In genomic region chr5:52705720-52706119, GRCh38 we compare ENCODE assay signal across 17 cellular contexts.
DNase-seq lines count a peak whose midpoint lies in the region; TF ChIP-seq lines count a peak whose summit lies in the region.
"Had no signal": no experiment of that assay in that cellular context is flagged by ENCODE, and none has a peak within 500 bp of the region (broad histone marks: within the 10 kb centered on the region; RNA-seq: fewer than 3 reads in every experiment).

No MANE protein-coding gene starts in this region.

- no peaks in the 10 kb centered on the region for H3K27me3 ChIP-seq in MM.1S (replicated peaks; ENCODE audit: insufficient read depth, low read length)
- no peaks in the 10 kb centered on the region for H3K27me3 ChIP-seq in smooth muscle cell (ENCODE audit: low read depth)
- H3K27me3 ChIP-seq: upper lobe of left lung had no signal

- H3K27me3 Mint-ChIP-seq in activated naive CD4-positive, alpha-beta T cell treated with anti-CD3 and anti-CD28 coated beads, Interleukin-2, amount 50 U/mL, for 24 hours = no peaks in the 10 kb centered on the region

- H3K9me3 ChIP-seq in MM.1S (replicated peaks; ENCODE audit: insufficient read depth, low read length) (no peaks in the 10 kb centered on the region), smooth muscle cell (replicated peaks; ENCODE audit: low read depth) (no peaks in the 10 kb centered on the region)
- H3K9me3 ChIP-seq: upper lobe of left lung had no signal

- H3K4me1 ChIP-seq in MM.1S (ENCODE audit: low read length) (peaks cover 10% of the 10 kb centered on the region; the same call in 1 of the 2 replicates), smooth muscle cell (ENCODE audit: low read depth) (peaks cover 22% of the 10 kb centered on the region)

- DNase-seq in activated naive CD4-positive, alpha-beta T cell treated with anti-CD3 and anti-CD28 coated beads, Interleukin-2, amount 50 U/mL, for 16 hours = no peak
- DNase-seq in MM.1S (peak; percentile 25), fibroblast of pulmonary artery (ENCODE audit: low read depth) (peak; percentile 41), smooth muscle cell (lab: John Stamatoyannopoulos, UW; ENCODE audit: unreplicated experiment) (no peak), NCI-H748 treated with DMSO at 0.1 percent for 48 hours (lab: John Stamatoyannopoulos, UW) (no peak), DMS53 (lab: John Stamatoyannopoulos, UW) (no peak)
- no peak for DNase-seq in activated CD4-positive, CD25-positive, alpha-beta regulatory T cell treated with anti-CD3 and anti-CD28 coated beads, Interleukin-2, amount 50 U/mL, for 72 hours
- DNase-seq: ACHN; activated CD4-positive, alpha-beta T cell treated with anti-CD3 and anti-CD28 coated beads for 4 hours; activated T-cell treated with anti-CD3 and anti-CD28 coated beads, Interleukin-2, amount 50 U/mL, for 48 hours; cerebellar nuclear complex; KG1; SHP77 treated with DMSO at 0.1 percent for 48 hours; small intestine; T1000; upper lobe of left lung had no signal

- H3K79me2 ChIP-seq in MM.1S (ENCODE audit: low read length) = no peaks in the 10 kb centered on the region
- H3K79me2 ChIP-seq in smooth muscle cell (ENCODE audit: low read depth) = no peaks in the 10 kb centered on the region

- TF ChIP-seq CTCF in MM.1S (IDR thresholded peaks at IDR 0.05; ENCODE audit: low read length) (no peak), fibroblast of pulmonary artery (IDR thresholded peaks at IDR 0.05; ENCODE audit: low read length, missing control alignments) (no peak), smooth muscle cell (IDR thresholded peaks at IDR 0.05; ENCODE audit: borderline replicate concordance, insufficient read depth, poor library complexity, severe bottlenecking) (no peak)

- H4K20me1 ChIP-seq in MM.1S (ENCODE audit: insufficient read depth, low read length) (no peaks in the 10 kb centered on the region), smooth muscle cell (ENCODE audit: low read depth) (no peaks in the 10 kb centered on the region)

- H3K9ac ChIP-seq in MM.1S (ENCODE audit: low read length) = no peak overlapping the region
- H3K9ac ChIP-seq in smooth muscle cell (ENCODE audit: low read depth) = no peak overlapping the region

- H3K4me3 Mint-ChIP-seq in activated naive CD4-positive, alpha-beta T cell treated with anti-CD3 and anti-CD28 coated beads, Interleukin-2, amount 50 U/mL, for 24 hours = peak overlapping the region; percentile 11

- H3K4me2 ChIP-seq in MM.1S (ENCODE audit: low read depth, low read length) (no peak overlapping the region), smooth muscle cell (peak overlapping the region; percentile 41)

- no peak overlapping the region for H3K27ac Mint-ChIP-seq in activated naive CD4-positive, alpha-beta T cell treated with anti-CD3 and anti-CD28 coated beads, Interleukin-2, amount 50 U/mL, for 24 hours

- H3K36me3 ChIP-seq in MM.1S (replicated peaks; ENCODE audit: insufficient read depth, low read length) (no peaks in the 10 kb centered on the region), smooth muscle cell (ENCODE audit: low read depth) (no peaks in the 10 kb centered on the region)
- H3K36me3 ChIP-seq: upper lobe of left lung had no signal

- peaks cover 56% of the 10 kb centered on the region for H3K4me1 Mint-ChIP-seq in activated naive CD4-positive, alpha-beta T cell treated with anti-CD3 and anti-CD28 coated beads, Interleukin-2, amount 50 U/mL, for 24 hours

- no peak overlapping the region for H3K4me3 ChIP-seq in MM.1S (ENCODE audit: low read length)
- no peak overlapping the region for H3K4me3 ChIP-seq in fibroblast of pulmonary artery (replicated peaks; ENCODE audit: low read depth, low read length)
- no peak overlapping the region for H3K4me3 ChIP-seq in smooth muscle cell
- H3K4me3 ChIP-seq: upper lobe of left lung had no signal

- no peak overlapping the region for H2AFZ ChIP-seq in MM.1S (ENCODE audit: low read length)
- H2AFZ ChIP-seq in smooth muscle cell (ENCODE audit: low read depth) = no peak overlapping the region

- no peaks in the 10 kb centered on the region for H3K36me3 Mint-ChIP-seq in activated naive CD4-positive, alpha-beta T cell treated with anti-CD3 and anti-CD28 coated beads, Interleukin-2, amount 50 U/mL, for 24 hours

- H3K9me3 Mint-ChIP-seq in activated naive CD4-positive, alpha-beta T cell treated with anti-CD3 and anti-CD28 coated beads, Interleukin-2, amount 50 U/mL, for 24 hours = no peaks in the 10 kb centered on the region

- H3K27ac ChIP-seq in MM.1S (ENCODE audit: low read length) = no peak overlapping the region
- peak overlapping the region; percentile 70 for H3K27ac ChIP-seq in smooth muscle cell (ENCODE audit: low read depth)
- H3K27ac ChIP-seq: upper lobe of left lung had no signal

- no peaks in the 10 kb centered on the region for H3F3A ChIP-seq in MM.1S (ENCODE audit: insufficient read depth, low read length)
- H3F3A ChIP-seq in smooth muscle cell (ENCODE audit: low read depth) = peaks cover 2% of the 10 kb centered on the region

- no peaks in the 10 kb centered on the region for H3K9me2 ChIP-seq in MM.1S (replicated peaks; ENCODE audit: insufficient read depth, low read length)

Comparison
In these comparisons a context has a peak if more than half of its experiments do, and no peak if none do; other contexts are left out.
1. DNase-seq: peak in MM.1S (single experiment) and fibroblast of pulmonary artery (single experiment); none in activated naive CD4-positive, alpha-beta T cell treated with anti-CD3 and anti-CD28 coated beads, Interleukin-2, amount 50 U/mL, for 16 hours (single experiment), smooth muscle cell (single experiment), activated CD4-positive, CD25-positive, alpha-beta regulatory T cell treated with anti-CD3 and anti-CD28 coated beads, Interleukin-2, amount 50 U/mL, for 72 hours (single experiment), NCI-H748 treated with DMSO at 0.1 percent for 48 hours (single experiment) and DMS53 (single experiment).